In genomic region chr1:11320153-11320936, GRCh38 we compare ENCODE assay signal across 8 cellular contexts. TPM values are rescaled to one million over a fixed set of nuclear protein-coding genes. Genes with fewer than 3 reads are reported as not detected.
DNase-seq lines count a peak whose midpoint lies in the region; ATAC-seq and TF ChIP-seq lines count a peak whose summit lies in the region.

No MANE protein-coding gene starts in this region.

- DNase-seq in BJ (ENCODE audit: low read depth) (no peak), HuH-7 (ENCODE audit: low spot score) (peak; percentile 67), fibroblast of lung (ENCODE audit: low read depth in 2 of 2) (no peak), DMS79 treated with DMSO at 0.1 percent for 48 hours (lab: John Stamatoyannopoulos, UW) (no peak)
- DNase-seq in activated CD4-positive, alpha-beta memory T cell treated with anti-CD3 and anti-CD28 coated beads, Interleukin-2, amount 10 ng/mL, durations not matched to agents 7 days and 5 days: peak; percentile 43
- DNase-seq in stimulated activated CD4-positive, alpha-beta T cell treated with anti-CD3 and anti-CD28 coated beads, Interleukin-2, amount 100 ng/mL, for 48 hours: peak; percentile 21 to 40

- peak; percentile 49 for TF ChIP-seq CTCF in BJ (IDR thresholded peaks at IDR 0.05; ENCODE audit: insufficient read depth, low read depth, low read length)
- TF ChIP-seq CTCF in fibroblast of lung (conservative IDR thresholded peaks at IDR 0.05 in 1 of 2, IDR thresholded peaks at IDR 0.05 in 1 of 2; ENCODE audit: low read depth in 1 of 2, low read length in 2 of 2): peak; percentile 30 to 42

- H3K9me3 Mint-ChIP-seq in activated CD4-positive, alpha-beta memory T cell treated with anti-CD3 and anti-CD28 coated beads, Interleukin-2, amount 10 ng/mL, durations not matched to agents 7 days and 5 days: no peaks in the 10 kb centered on the region

- H3K36me3 ChIP-seq in BJ (ENCODE audit: control insufficient read depth, insufficient read depth, low read length) (no peaks in the 10 kb centered on the region), fibroblast of lung (ENCODE audit: control insufficient read depth, insufficient read depth, low read length) (no peaks in the 10 kb centered on the region)

- no peaks in the 10 kb centered on the region for H3K79me2 ChIP-seq in fibroblast of lung (ENCODE audit: control insufficient read depth, insufficient read depth, low read length)

- H3K27me3 ChIP-seq in BJ (ENCODE audit: control insufficient read depth, insufficient read depth, low read length) (peaks cover 4% of the 10 kb centered on the region; the same call in 1 of the 2 replicates), fibroblast of lung (ENCODE audit: control insufficient read depth, insufficient read depth, low read length) (no peaks in the 10 kb centered on the region)

- H3K27ac Mint-ChIP-seq in activated CD4-positive, alpha-beta memory T cell treated with anti-CD3 and anti-CD28 coated beads, Interleukin-2, amount 10 ng/mL, durations not matched to agents 7 days and 5 days: no peak overlapping the region

- POLR2A ChIA-PET in BJ (lab: Charles Lee): no interaction called here
- POLR2A ChIA-PET in activated CD4-positive, alpha-beta memory T cell treated with anti-CD3 and anti-CD28 coated beads, Interleukin-2, amount 10 ng/mL, durations not matched to agents 7 days and 5 days (lab: Charles Lee): no interaction called here

- H4K20me1 ChIP-seq in fibroblast of lung (ENCODE audit: control insufficient read depth, extremely low read depth, insufficient read depth, low read length): no peaks in the 10 kb centered on the region

- H3K27ac ChIP-seq in fibroblast of lung (ENCODE audit: insufficient read depth, low read length): no peak overlapping the region

- no peaks in the 10 kb centered on the region for H3K4me1 ChIP-seq in fibroblast of lung (ENCODE audit: control insufficient read depth, extremely low read depth, insufficient read depth, low read length)

- CTCF ChIA-PET in BJ (lab: Yijun Ruan, JAX): interaction anchor here (0.9 kb wide), 1 partner anchor 18 kb away, joined by 4 read pairs; no protein-coding TSS in a partner anchor
- CTCF ChIA-PET in activated CD4-positive, alpha-beta memory T cell treated with anti-CD3 and anti-CD28 coated beads, Interleukin-2, amount 10 ng/mL, durations not matched to agents 7 days and 5 days (lab: Charles Lee): no interaction called here

- H3K9me3 ChIP-seq in fibroblast of lung (ENCODE audit: control insufficient read depth, insufficient read depth, low read depth, low read length): no peaks in the 10 kb centered on the region

- H3K27me3 Mint-ChIP-seq in activated CD4-positive, alpha-beta memory T cell treated with anti-CD3 and anti-CD28 coated beads, Interleukin-2, amount 10 ng/mL, durations not matched to agents 7 days and 5 days: no peaks in the 10 kb centered on the region

- H3K4me3 ChIP-seq in BJ (ENCODE audit: low read depth, low read length) (no peak overlapping the region), fibroblast of lung (replicated peaks in 1 of 4; ENCODE audit: control extremely low read depth in 1 of 4, insufficient read depth in 1 of 4, low read depth in 3 of 4, low read length in 4 of 4) (no peak overlapping the region)

- no peak overlapping the region for H3K4me3 Mint-ChIP-seq in activated CD4-positive, alpha-beta memory T cell treated with anti-CD3 and anti-CD28 coated beads, Interleukin-2, amount 10 ng/mL, durations not matched to agents 7 days and 5 days

- no peak overlapping the region for H3K9ac ChIP-seq in fibroblast of lung (ENCODE audit: insufficient read depth, low read length)

- no peak overlapping the region for H3K4me2 ChIP-seq in fibroblast of lung (ENCODE audit: extremely low read depth, insufficient read depth, low read length)

- no peak overlapping the region for H2AFZ ChIP-seq in fibroblast of lung (ENCODE audit: low read length)

- no peaks in the 10 kb centered on the region for H3K36me3 Mint-ChIP-seq in activated CD4-positive, alpha-beta memory T cell treated with anti-CD3 and anti-CD28 coated beads, Interleukin-2, amount 10 ng/mL, durations not matched to agents 7 days and 5 days (ENCODE audit: low read depth)

- ATAC-seq in HG03159 (IDR thresholded peaks at IDR 0.05; ENCODE audit: unreplicated experiment): no peak
- ATAC-seq in HG02759 (IDR thresholded peaks at IDR 0.05; ENCODE audit: unreplicated experiment): no peak

- no peaks in the 10 kb centered on the region for H3K4me1 Mint-ChIP-seq in activated CD4-positive, alpha-beta memory T cell treated with anti-CD3 and anti-CD28 coated beads, Interleukin-2, amount 10 ng/mL, durations not matched to agents 7 days and 5 days

RNA-seq across cellular contexts. Expression of gene UBIAD1, which starts 47.3 kb away (rescaled TPM):
- 13.6 and 16.6 TPM in 2 replicates for polyA plus RNA-seq in BJ (2011; rRNA removed)
- polyA minus RNA-seq in BJ (2011; rRNA and poly(A)+ RNA removed): 14.3 and 19.5 TPM in 2 replicates
- total RNA-seq in activated CD4-positive, alpha-beta memory T cell treated with anti-CD3 and anti-CD28 coated beads, Interleukin-2, amount 10 ng/mL, durations not matched to agents 7 days and 5 days: 10 to 100 TPM; 19.9 TPM
- total RNA-seq in fibroblast of lung: 7.6 and 8.0 TPM in 2 replicates
- polyA plus RNA-seq in fibroblast of lung: 7.1 and 12.9 TPM in 2 replicates
- 5.3 and 9.3 TPM in 2 replicates for polyA plus RNA-seq in fibroblast of lung (2012)
- polyA minus RNA-seq in fibroblast of lung (ENCODE audit: low replicate concordance): 5.9 and 20.0 TPM in 2 replicates

RNA-seq across cellular contexts. Expression of gene MTOR, which starts 58.0 kb away (rescaled TPM):
- polyA plus RNA-seq in BJ (2011; rRNA removed) (28.7 and 31.6 TPM in 2 replicates), fibroblast of lung (20.2 and 27.6 TPM in 2 replicates)
- polyA minus RNA-seq in BJ (2011; rRNA and poly(A)+ RNA removed): 46.5 and 50.9 TPM in 2 replicates
- total RNA-seq in activated CD4-positive, alpha-beta memory T cell treated with anti-CD3 and anti-CD28 coated beads, Interleukin-2, amount 10 ng/mL, durations not matched to agents 7 days and 5 days: 10 to 100 TPM; 32.9 to 36.2 TPM
- total RNA-seq in fibroblast of lung: 25.4 and 36.2 TPM in 2 replicates
- polyA plus RNA-seq in fibroblast of lung (2012): 17.4 and 21.9 TPM in 2 replicates
- polyA minus RNA-seq in fibroblast of lung (ENCODE audit: low replicate concordance): 63.7 and 109 TPM in 2 replicates

Comparison
In these comparisons a context has a peak if more than half of its experiments do, and no peak if none do; other contexts are left out.
1. DNase-seq: peak in HuH-7 (single experiment), activated CD4-positive, alpha-beta memory T cell treated with anti-CD3 and anti-CD28 coated beads, Interleukin-2, amount 10 ng/mL, durations not matched to agents 7 days and 5 days (single experiment) and stimulated activated CD4-positive, alpha-beta T cell treated with anti-CD3 and anti-CD28 coated beads, Interleukin-2, amount 100 ng/mL, for 48 hours (2 of 2); none in BJ (single experiment), fibroblast of lung (0 of 2) and DMS79 treated with DMSO at 0.1 percent for 48 hours (single experiment).